Comparison of ENCODE assay signal across 16 cellular contexts in genomic region chr16:11495066-11495407, GRCh38.
DNase-seq lines count a peak whose midpoint lies in the region; ATAC-seq and TF ChIP-seq lines count a peak whose summit lies in the region.
"Had no signal": no experiment of that assay in that cellular context is flagged by ENCODE, and none has a peak within 500 bp of the region (broad histone marks: within the 10 kb centered on the region; RNA-seq: fewer than 3 reads in every experiment).

No MANE protein-coding gene starts in this region.

- peaks cover 0 to 11% (median 3%) of the 10 kb centered on the region in 12 donors for H3K9me3 ChIP-seq in heart left ventricle
- 0 out of 2 replicates have a peak, but pooled peaks cover 6% of the 10 kb centered on the region for H3K9me3 ChIP-seq in OCI-LY7 (ENCODE audit: low read length)
- H3K9me3 ChIP-seq in hepatocyte (ENCODE audit: low read depth) = no peaks in the 10 kb centered on the region
- no peaks in the 10 kb centered on the region for H3K9me3 ChIP-seq in uterus
- H3K9me3 ChIP-seq: neutrophil had no signal

- H3K4me3 ChIP-seq in heart left ventricle (no peak overlapping the region), OCI-LY7 (ENCODE audit: low read depth, low read length, poor library complexity, severe bottlenecking) (no peak overlapping the region), hepatocyte (no peak overlapping the region), uterus (no peak overlapping the region)
- H3K4me3 ChIP-seq: left lung had no signal

- H2AFZ ChIP-seq in OCI-LY7 (ENCODE audit: low read length) = peak overlapping the region; percentile 87
- no peak overlapping the region for H2AFZ ChIP-seq in hepatocyte

- H3K4me2 ChIP-seq in OCI-LY7 (ENCODE audit: low read length) (peak overlapping the region; percentile 33), hepatocyte (no peak overlapping the region)

- no peaks in the 10 kb centered on the region for H3K9me2 ChIP-seq in OCI-LY7 (ENCODE audit: insufficient read depth, low read length)
- H3K9me2 ChIP-seq in hepatocyte (replicated peaks; ENCODE audit: insufficient read depth) = no peaks in the 10 kb centered on the region

- H3K4me1 ChIP-seq in heart left ventricle = peaks cover 0 to 39% (median 25%) of the 10 kb centered on the region in 12 donors
- H3K4me1 ChIP-seq in OCI-LY7 (ENCODE audit: insufficient read depth, low read length, poor library complexity, severe bottlenecking) = peaks cover 48% of the 10 kb centered on the region
- peaks cover 19% of the 10 kb centered on the region for H3K4me1 ChIP-seq in hepatocyte (ENCODE audit: insufficient read depth)
- peaks cover 3 to 17% of the 10 kb centered on the region in 2 donors for H3K4me1 ChIP-seq in uterus

- DNase-seq in heart left ventricle = no peak
- no peak for DNase-seq in Right ventricle myocardium superior
- DNase-seq in OCI-LY7 (ENCODE audit: low spot score) = no peak
- no peak for DNase-seq in hepatocyte (ENCODE audit: low spot score)
- DNase-seq in uterus = no peak
- no peak for DNase-seq in ureter (ENCODE audit: low spot score)
- no peak for DNase-seq in OCI-M1 (lab: John Stamatoyannopoulos, UW)
- DNase-seq: activated CD4-positive, alpha-beta T cell treated with anti-CD3 and anti-CD28 coated beads for 1 hour; caudate nucleus; hippocampal formation; left lung; NCI-H2029 treated with DMSO at 0.1 percent for 48 hours; NK-92 treated with Interleukin-12 subunit alpha and Interleukin-12 subunit beta, amount 100 ng/mL, for 24 hours had no signal

- BruUV-seq in OCI-LY7 (replicated peaks; lab: Mats Ljungman, UMichigan) = no TSS peak

- H3K27me3 ChIP-seq in heart left ventricle = no peaks in the 10 kb centered on the region
- H3K27me3 ChIP-seq in hepatocyte = no peaks in the 10 kb centered on the region
- H3K27me3 ChIP-seq in uterus = no peaks in the 10 kb centered on the region
- H3K27me3 ChIP-seq: left lung, neutrophil had no signal

- ATAC-seq in heart left ventricle (no peak), Right ventricle myocardium superior (ENCODE audit: poor library complexity) (no peak), GM21447 (IDR thresholded peaks at IDR 0.05; ENCODE audit: unreplicated experiment) (no peak)
- ATAC-seq: left lung had no signal

- intact Hi-C loops in heart left ventricle (cut with DNase I) (loop anchor here in 2 of 10 donors (5.0 to 10.0 kb wide), 2 partner anchors 78 to 90 kb away; no protein-coding TSS in a partner anchor), Right ventricle myocardium superior (cut with DNase I) (no loop called here), OCI-LY7 (cut with micrococcal nuclease; ENCODE audit: unreplicated experiment) (no loop called here), uterus (cut with DNase I; ENCODE audit: low total_unique reads) (no loop called here)

- no peaks in the 10 kb centered on the region for H3K36me3 ChIP-seq in heart left ventricle
- H3K36me3 ChIP-seq in OCI-LY7 (ENCODE audit: insufficient read depth, low read length) = no peaks in the 10 kb centered on the region
- no peaks in the 10 kb centered on the region for H3K36me3 ChIP-seq in hepatocyte (replicated peaks; ENCODE audit: insufficient read depth, low read depth)
- H3K36me3 ChIP-seq in uterus = no peaks in the 10 kb centered on the region
- H3K36me3 ChIP-seq: left lung, neutrophil had no signal

- H3K79me2 ChIP-seq in OCI-LY7 (ENCODE audit: insufficient read depth, low read depth, low read length) (no peaks in the 10 kb centered on the region), hepatocyte (no peaks in the 10 kb centered on the region)

- 66 to 75% (median 72%) methylated on average over 5 of the region's 5 CpGs for WGBS in heart left ventricle, 4 donors
- WGBS in hepatocyte (ENCODE audit: low lambda C conversion rate, missing lambda C conversion rate) = 77% methylated on average over 5 of the region's 5 CpGs

- POLR2A ChIA-PET in OCI-LY7 (lab: Charles Lee) = interaction anchor here (0.5 to 1.1 kb wide), 4 partner anchors 40 to 465 kb away, joined by 3 read pairs; no protein-coding TSS in a partner anchor

- CTCF ChIA-PET in OCI-LY7 (lab: Charles Lee; ENCODE audit: unreplicated experiment) = interaction anchor here (0.6 kb wide), 1 partner anchor 428 kb away, joined by 3 read pairs; no protein-coding TSS in a partner anchor

- TF ChIP-seq CTCF in heart left ventricle (IDR thresholded peaks at IDR 0.05) (no peak), OCI-LY7 (conservative IDR thresholded peaks at IDR 0.05; ENCODE audit: low read length) (no peak), hepatocyte (IDR thresholded peaks at IDR 0.05; ENCODE audit: poor library complexity) (no peak), uterus (IDR thresholded peaks at IDR 0.05) (no peak)

- peak overlapping the region in 9 of 12 donors; percentile 34 to 84 (median 79) for H3K27ac ChIP-seq in heart left ventricle
- peak overlapping the region; percentile 42 for H3K27ac ChIP-seq in OCI-LY7 (ENCODE audit: low read depth, low read length, poor library complexity, severe bottlenecking)
- peak overlapping the region; percentile 92 for H3K27ac ChIP-seq in hepatocyte
- H3K27ac ChIP-seq in uterus = peak overlapping the region; percentile 80 to 97
- H3K27ac ChIP-seq: epithelial cell of prostate, left lung, neutrophil had no signal

- H4K20me1 ChIP-seq in OCI-LY7 (ENCODE audit: insufficient read depth, low read length) (no peaks in the 10 kb centered on the region), hepatocyte (ENCODE audit: insufficient read depth, poor library complexity, severe bottlenecking) (no peaks in the 10 kb centered on the region)

- no peak for TF ChIP-seq POLR2A in heart left ventricle (IDR thresholded peaks at IDR 0.05)
- no peak for TF ChIP-seq POLR2A in uterus (IDR thresholded peaks at IDR 0.05)

Comparison
In these comparisons a context has a peak if more than half of its experiments do, and no peak if none do; other contexts are left out.
1. H3K27ac ChIP-seq: peak in every context shown above with its lines; median percentile 92 in hepatocyte; 88 in uterus; 79 in heart left ventricle; 42 in OCI-LY7.